22 cellular contexts compared by ENCODE assay signal in the genomic region with DNA sequence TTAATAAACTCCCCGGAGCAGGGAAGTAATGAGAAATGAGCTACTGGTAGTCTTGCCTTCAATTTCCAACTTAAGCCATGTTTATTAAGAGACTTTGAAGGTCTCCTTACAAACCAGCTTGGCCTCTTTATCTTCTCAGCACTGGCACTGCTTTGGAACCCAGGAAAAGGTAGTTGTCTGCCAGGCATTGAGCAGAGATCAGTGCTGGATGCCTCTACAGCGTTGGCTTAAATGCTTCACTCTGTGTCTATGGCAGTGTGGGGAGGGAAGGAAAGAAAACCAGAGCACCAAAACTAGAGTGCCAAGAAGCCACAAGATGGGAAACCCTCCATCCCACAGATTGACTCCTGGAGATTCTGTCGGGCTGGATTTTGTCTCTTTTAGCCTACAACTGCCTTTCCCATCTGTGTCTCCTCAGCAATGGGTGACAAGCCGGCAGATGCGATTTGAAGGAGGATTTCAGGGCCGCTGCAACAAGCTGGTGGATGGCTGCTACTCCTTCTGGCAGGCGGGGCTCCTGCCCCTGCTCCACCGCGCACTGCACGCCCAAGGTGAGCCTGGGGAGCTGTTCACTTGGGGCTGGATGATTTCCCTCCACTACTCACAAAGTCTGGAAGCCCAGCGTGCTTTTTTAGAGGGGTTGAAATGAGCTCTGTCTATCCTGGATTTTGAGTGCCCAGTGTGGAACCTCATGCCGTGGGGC. TPM values are rescaled to one million over a fixed set of nuclear protein-coding genes. Genes with fewer than 3 reads are reported as not detected.
DNase-seq lines count a peak whose midpoint lies in the region; ATAC-seq, FAIRE-seq and TF ChIP-seq lines count a peak whose summit lies in the region.
"Had no signal": no experiment of that assay in that cellular context is flagged by ENCODE, and none has a peak within 500 bp of the region (broad histone marks: within the 10 kb centered on the region; RNA-seq: fewer than 3 reads in every experiment).

No MANE protein-coding gene starts in this region.

- peaks cover 4% of the 10 kb centered on the region for H3K4me1 Mint-ChIP-seq in activated naive CD8-positive, alpha-beta T cell treated with anti-CD3 and anti-CD28 coated beads, Interleukin-2, amount 50 U/mL, for 24 hours
- H3K4me1 Mint-ChIP-seq in osteocyte (ENCODE audit: unreplicated experiment) (peaks cover 3% of the 10 kb centered on the region), immature natural killer cell (peaks cover 18 to 23% of the 10 kb centered on the region in 2 donors)

- no peak for FAIRE-seq in frontal cortex (lab: Jason Lieb, UNC)

- H3K4me1 ChIP-seq in right cardiac atrium (ENCODE audit: control insufficient read depth, insufficient read depth, low read length), result peaks cover 2% of the 10 kb centered on the region
- H3K4me1 ChIP-seq: ascending aorta, Caco-2 had no signal

- H3K27ac Mint-ChIP-seq in activated naive CD8-positive, alpha-beta T cell treated with anti-CD3 and anti-CD28 coated beads, Interleukin-2, amount 50 U/mL, for 24 hours, result peak overlapping the region; percentile 47
- H3K27ac Mint-ChIP-seq in osteocyte (ENCODE audit: unreplicated experiment), result no peak overlapping the region
- H3K27ac Mint-ChIP-seq in immature natural killer cell, result peak overlapping the region in 2 of 6 donors; percentile 40 to 46
- H3K27ac Mint-ChIP-seq: activated naive CD4-positive, alpha-beta T cell treated with anti-CD3 and anti-CD28 coated beads, Interleukin-2, amount 50 U/mL, for 24 hours had no signal

- no peaks in the 10 kb centered on the region for H3K27me3 Mint-ChIP-seq in activated naive CD8-positive, alpha-beta T cell treated with anti-CD3 and anti-CD28 coated beads, Interleukin-2, amount 50 U/mL, for 24 hours
- H3K27me3 Mint-ChIP-seq in osteocyte (ENCODE audit: unreplicated experiment), result no peaks in the 10 kb centered on the region
- peaks cover 0 to 2% (median 1%) of the 10 kb centered on the region in 3 donors for H3K27me3 Mint-ChIP-seq in immature natural killer cell (ENCODE audit: low read depth in 3 of 3)
- H3K27me3 Mint-ChIP-seq: activated naive CD4-positive, alpha-beta T cell treated with anti-CD3 and anti-CD28 coated beads, Interleukin-2, amount 50 U/mL, for 24 hours had no signal

- no peak overlapping the region for H3K4me3 Mint-ChIP-seq in activated naive CD8-positive, alpha-beta T cell treated with anti-CD3 and anti-CD28 coated beads, Interleukin-2, amount 50 U/mL, for 24 hours
- H3K4me3 Mint-ChIP-seq in osteocyte (ENCODE audit: unreplicated experiment) (no peak overlapping the region), immature natural killer cell (peak overlapping the region in 2 of 5 donors; percentile 11 to 43)
- H3K4me3 Mint-ChIP-seq: activated naive CD4-positive, alpha-beta T cell treated with anti-CD3 and anti-CD28 coated beads, Interleukin-2, amount 50 U/mL, for 24 hours had no signal

- ATAC-seq in Right ventricle myocardium superior (ENCODE audit: poor library complexity) (peak; percentile 48), right cardiac atrium (no peak), HG03457 (IDR thresholded peaks at IDR 0.05; ENCODE audit: unreplicated experiment) (no peak)
- ATAC-seq in activated naive CD8-positive, alpha-beta T cell treated with anti-CD3 and anti-CD28 coated beads, Interleukin-2, amount 50 U/mL, for 24 hours, result no peak
- ATAC-seq: gastrocnemius medialis, left colon had no signal

- DNase-seq in Right ventricle myocardium superior, result no peak
- no peak for DNase-seq in right cardiac atrium
- DNase-seq in HL-60 (ENCODE audit: low read depth in 1 of 2, low spot score in 1 of 2), result no peak
- no peak for DNase-seq in activated naive CD8-positive, alpha-beta T cell treated with anti-CD3 and anti-CD28 coated beads, Interleukin-2, amount 50 U/mL, for 24 hours
- DNase-seq in osteocyte (ENCODE audit: extremely low spot score, unreplicated experiment), result peak; percentile 59
- DNase-seq in immature natural killer cell, result no peak
- DNase-seq in frontal cortex (ENCODE audit: low spot score in 2 of 2), result no peak
- DNase-seq: activated CD4-positive, alpha-beta T cell treated with anti-CD3 and anti-CD28 coated beads for 4 hours; Caco-2; cortex of kidney; esophagus squamous epithelium; gastrocnemius medialis; left colon; NCI-H1092 treated with DMSO at 0.1 percent for 48 hours; NCI-H2029; NCI-H2227 treated with DMSO at 0.1 percent for 48 hours; NCI-H526 treated with DMSO at 0.1 percent for 48 hours had no signal

- no peaks in the 10 kb centered on the region for H3K9me3 Mint-ChIP-seq in activated naive CD8-positive, alpha-beta T cell treated with anti-CD3 and anti-CD28 coated beads, Interleukin-2, amount 50 U/mL, for 24 hours
- H3K9me3 Mint-ChIP-seq in osteocyte (ENCODE audit: unreplicated experiment) (no peaks in the 10 kb centered on the region), immature natural killer cell (no peaks in the 10 kb centered on the region)
- H3K9me3 Mint-ChIP-seq: activated naive CD4-positive, alpha-beta T cell treated with anti-CD3 and anti-CD28 coated beads, Interleukin-2, amount 50 U/mL, for 24 hours had no signal

- TF ChIP-seq CTCF in HL-60 (IDR thresholded peaks at IDR 0.05; ENCODE audit: insufficient read depth, low read length) (no peak), osteocyte (IDR thresholded peaks at IDR 0.05) (no peak)

- H3K36me3 Mint-ChIP-seq in activated naive CD8-positive, alpha-beta T cell treated with anti-CD3 and anti-CD28 coated beads, Interleukin-2, amount 50 U/mL, for 24 hours (ENCODE audit: low read depth), result peaks cover 21% of the 10 kb centered on the region
- H3K36me3 Mint-ChIP-seq in osteocyte (ENCODE audit: unreplicated experiment), result peaks cover 27% of the 10 kb centered on the region
- peaks cover 7 to 28% (median 12%) of the 10 kb centered on the region in 3 donors for H3K36me3 Mint-ChIP-seq in immature natural killer cell

- H3K27me3 ChIP-seq in right cardiac atrium (ENCODE audit: control insufficient read depth, insufficient read depth), result no peaks in the 10 kb centered on the region
- no peaks in the 10 kb centered on the region for H3K27me3 ChIP-seq in HL-60 (ENCODE audit: insufficient read depth, poor library complexity, severe bottlenecking)
- H3K27me3 ChIP-seq: ascending aorta, esophagus squamous epithelium, gastrocnemius medialis had no signal

- no peak overlapping the region for H3K4me3 ChIP-seq in right cardiac atrium (ENCODE audit: low read length)
- H3K4me3 ChIP-seq in HL-60 (replicated peaks; ENCODE audit: insufficient read depth, low read length), result no peak overlapping the region
- H3K4me3 ChIP-seq: ascending aorta, esophagus squamous epithelium, gastrocnemius medialis, HAP-1 had no signal

- WGBS in right cardiac atrium, result 85% methylated on average over 12 of the region's 12 CpGs

- no peak overlapping the region for H3K27ac ChIP-seq in right cardiac atrium (ENCODE audit: low read length)
- peak overlapping the region; percentile 86 for H3K27ac ChIP-seq in HL-60 (replicated peaks)
- H3K27ac ChIP-seq: ascending aorta, gastrocnemius medialis, VCaP had no signal

- H3K9me3 ChIP-seq in right cardiac atrium (ENCODE audit: control insufficient read depth, low read length), result no peaks in the 10 kb centered on the region
- H3K9me3 ChIP-seq: ascending aorta, Caco-2, esophagus squamous epithelium, gastrocnemius medialis, HAP-1 had no signal

- intact Hi-C loops in Right ventricle myocardium superior (cut with DNase I), result no loop called here
- intact Hi-C loops in right cardiac atrium (cut with DNase I), result no loop called here

RNA-seq across cellular contexts. Expression of a gene that starts 57.3 kb away (rescaled TPM):
- total RNA-seq in Right ventricle myocardium superior (15.8 TPM), right cardiac atrium (10 to 100 TPM; 10.6 to 20.7 (median 15.3) TPM), osteocyte (18.6 and 23.2 TPM in 2 replicates), frontal cortex (5.3 TPM)
- polyA plus RNA-seq in right cardiac atrium (14.9 TPM), immature natural killer cell (1 to 10 TPM; 1.0 to 5.2 (median 1.6) TPM)

RNA-seq across cellular contexts. Expression of a gene that starts 58.3 kb away (rescaled TPM):
- total RNA-seq in Right ventricle myocardium superior, result 85.2 TPM
- 100 to 1,000 TPM in 3 of 4 donors, 10 to 100 TPM in 1; 93.6 to 117 (median 115) TPM for total RNA-seq in right cardiac atrium
- 56.3 TPM for polyA plus RNA-seq in right cardiac atrium
- 119 and 120 TPM in 2 replicates for total RNA-seq in osteocyte
- polyA plus RNA-seq in immature natural killer cell, result 100 to 1,000 TPM; 121 to 139 (median 135) TPM
- total RNA-seq in frontal cortex, result 69.7 TPM
